In genomic region chr5:76446776-76447175, GRCh38 we compare ENCODE assay signal across 19 cellular contexts. TPM values are rescaled to one million over a fixed set of nuclear protein-coding genes. Genes with fewer than 3 reads are reported as not detected.
DNase-seq lines count a peak whose midpoint lies in the region; ATAC-seq, FAIRE-seq and TF ChIP-seq lines count a peak whose summit lies in the region.
"Had no signal": no experiment of that assay in that cellular context is flagged by ENCODE, and none has a peak within 500 bp of the region (broad histone marks: within the 10 kb centered on the region; RNA-seq: fewer than 3 reads in every experiment).

No MANE protein-coding gene starts in this region.

- ATAC-seq in natural killer cell: no peak
- no peak for ATAC-seq in natural killer cell treated with Interleukin-12 subunit alpha and Interleukin-12 subunit beta and Interleukin-15 and Interleukin-18, amount 100 ng/mL, for 72 hours
- ATAC-seq in stimulated activated naive B cell treated with anti-CD40 and anti-IgM and Interleukin-4, amounts not matched to agents 10 μg/mL and 1 μg/mL and 100 μg/mL, for 72 hours (replicated peaks): no peak
- ATAC-seq: A549; CD8-positive, alpha-beta T cell; HCT116 had no signal

- no peak overlapping the region for H3K4me3 Mint-ChIP-seq in natural killer cell
- no peak overlapping the region for H3K4me3 Mint-ChIP-seq in natural killer cell treated with Interleukin-12 subunit alpha and Interleukin-12 subunit beta and Interleukin-15 and Interleukin-18, amount 100 ng/mL, for 72 hours
- no peak overlapping the region for H3K4me3 Mint-ChIP-seq in stimulated activated naive B cell treated with anti-CD40 and anti-IgM and Interleukin-4, amounts not matched to agents 10 μg/mL and 1 μg/mL and 100 μg/mL, for 72 hours
- H3K4me3 Mint-ChIP-seq: CD8-positive, alpha-beta T cell; HFFc6; IgD-negative memory B cell had no signal

- H2BK5ac ChIP-seq in H1 (ENCODE audit: low read depth, low read length): no peak overlapping the region

- H2BK120ac ChIP-seq in H1 (replicated peaks; ENCODE audit: low read depth, low read length): no peak overlapping the region

- no peak for TF ChIP-seq RAD21 in H1 (IDR thresholded peaks at IDR 0.05 in 1 of 2, conservative IDR thresholded peaks at IDR 0.05 in 1 of 2; ENCODE audit: low read depth in 2 of 2, low read length in 2 of 2)

- H3K27ac ChIP-seq in H1 (ENCODE audit: low read depth, low read length) (no peak overlapping the region), substantia nigra (ENCODE audit: low read depth, low read length, poor library complexity, severe bottlenecking) (no peak overlapping the region), WERI-Rb-1 (no peak overlapping the region)
- H3K27ac ChIP-seq: 22Rv1, A549 had no signal

- H3K56ac ChIP-seq in H1 (replicated peaks; ENCODE audit: insufficient read length, low read depth, low read length): no peak overlapping the region

- no peak overlapping the region for H3K14ac ChIP-seq in H1 (ENCODE audit: insufficient read length)

- H3K36me3 Mint-ChIP-seq in natural killer cell: peaks cover 6% of the 10 kb centered on the region
- peaks cover 18% of the 10 kb centered on the region for H3K36me3 Mint-ChIP-seq in natural killer cell treated with Interleukin-12 subunit alpha and Interleukin-12 subunit beta and Interleukin-15 and Interleukin-18, amount 100 ng/mL, for 72 hours
- H3K36me3 Mint-ChIP-seq in stimulated activated naive B cell treated with anti-CD40 and anti-IgM and Interleukin-4, amounts not matched to agents 10 μg/mL and 1 μg/mL and 100 μg/mL, for 72 hours: peaks cover 0 to 4% of the 10 kb centered on the region in 2 donors

- DNase-seq in natural killer cell (no peak), H1 (ENCODE audit: low read depth in 1 of 2, low spot score in 2 of 2) (no peak), substantia nigra (lab: John Stamatoyannopoulos, UW) (no peak), NCI-H2029 treated with DMSO at 0.1 percent for 48 hours (lab: John Stamatoyannopoulos, UW) (no peak), WERI-Rb-1 (no peak)
- DNase-seq in natural killer cell treated with Interleukin-12 subunit alpha and Interleukin-12 subunit beta and Interleukin-15 and Interleukin-18, amount 100 ng/mL, for 72 hours (ENCODE audit: low spot score): no peak
- no peak for DNase-seq in stimulated activated naive B cell treated with anti-CD40 and anti-IgM and Interleukin-4, amounts not matched to agents 10 μg/mL and 1 μg/mL and 100 μg/mL, for 72 hours
- DNase-seq: AML-193; CD8-positive, alpha-beta T cell; HFFc6 had no signal

- peaks cover 3% of the 10 kb centered on the region for H3K79me1 ChIP-seq in H1 (ENCODE audit: low read depth, low read length)

- H3K4me3 ChIP-seq in H1 (ENCODE audit: extremely low read depth in 1 of 4, insufficient read depth in 2 of 4, low read depth in 3 of 4, low read length in 4 of 4) (no peak overlapping the region), WERI-Rb-1 (ENCODE audit: low read depth, low read length) (no peak overlapping the region)
- H3K4me3 ChIP-seq: A549 had no signal

- H3K4me1 Mint-ChIP-seq in natural killer cell: peaks cover 89 to 93% of the 10 kb centered on the region in 2 donors
- peaks cover 57 to 68% of the 10 kb centered on the region in 2 donors for H3K4me1 Mint-ChIP-seq in natural killer cell treated with Interleukin-12 subunit alpha and Interleukin-12 subunit beta and Interleukin-15 and Interleukin-18, amount 100 ng/mL, for 72 hours (ENCODE audit: low read depth in 2 of 2)
- peaks cover 8 to 16% of the 10 kb centered on the region in 2 donors for H3K4me1 Mint-ChIP-seq in stimulated activated naive B cell treated with anti-CD40 and anti-IgM and Interleukin-4, amounts not matched to agents 10 μg/mL and 1 μg/mL and 100 μg/mL, for 72 hours

- H3K18ac ChIP-seq in H1 (ENCODE audit: extremely low read depth, low read length): no peak overlapping the region

- H4K91ac ChIP-seq in H1 (replicated peaks; ENCODE audit: insufficient read length, low read length): no peak overlapping the region

- H3K27me3 ChIP-seq in H1 (replicated peaks in 1 of 4; ENCODE audit: control insufficient read depth in 3 of 4, extremely low read depth in 1 of 4, insufficient read depth in 3 of 4, low read length in 3 of 4) (no peaks in the 10 kb centered on the region), WERI-Rb-1 (ENCODE audit: insufficient read depth, low read depth, severe bottlenecking) (no peaks in the 10 kb centered on the region)

- no peaks in the 10 kb centered on the region for H3K27me3 Mint-ChIP-seq in natural killer cell (ENCODE audit: low read depth in 2 of 2)
- H3K27me3 Mint-ChIP-seq in natural killer cell treated with Interleukin-12 subunit alpha and Interleukin-12 subunit beta and Interleukin-15 and Interleukin-18, amount 100 ng/mL, for 72 hours: no peaks in the 10 kb centered on the region
- no peaks in the 10 kb centered on the region for H3K27me3 Mint-ChIP-seq in stimulated activated naive B cell treated with anti-CD40 and anti-IgM and Interleukin-4, amounts not matched to agents 10 μg/mL and 1 μg/mL and 100 μg/mL, for 72 hours

- H4K8ac ChIP-seq in H1 (ENCODE audit: extremely low read depth, insufficient read depth, low read length): no peak overlapping the region; the same call in 1 of the 2 replicates

- H2AFZ ChIP-seq in H1 (ENCODE audit: low read length): no peak overlapping the region

- H3K23ac ChIP-seq in H1 (ENCODE audit: insufficient read length): no peak overlapping the region

- H2BK20ac ChIP-seq in H1 (ENCODE audit: low read length): no peak overlapping the region

- no peaks in the 10 kb centered on the region for H3K9me3 Mint-ChIP-seq in natural killer cell
- H3K9me3 Mint-ChIP-seq in natural killer cell treated with Interleukin-12 subunit alpha and Interleukin-12 subunit beta and Interleukin-15 and Interleukin-18, amount 100 ng/mL, for 72 hours: peaks cover 4% of the 10 kb centered on the region
- no peaks in the 10 kb centered on the region for H3K9me3 Mint-ChIP-seq in stimulated activated naive B cell treated with anti-CD40 and anti-IgM and Interleukin-4, amounts not matched to agents 10 μg/mL and 1 μg/mL and 100 μg/mL, for 72 hours
- H3K9me3 Mint-ChIP-seq: CD8-positive, alpha-beta T cell; HFFc6; IgD-negative memory B cell had no signal

- no peak for TF ChIP-seq POLR2A in H1 (IDR thresholded peaks at IDR 0.05; ENCODE audit: control extremely low read depth in 1 of 2, low read depth in 2 of 2, low read length in 2 of 2)

- no peak overlapping the region for H2AK5ac ChIP-seq in H1 (ENCODE audit: low read depth, low read length)

- H3K23me2 ChIP-seq in H1 (ENCODE audit: low read depth, low read length): no peaks in the 10 kb centered on the region

- no peaks in the 10 kb centered on the region for H3K9me3 ChIP-seq in H1 (ENCODE audit: insufficient read depth in 2 of 2, low read depth in 1 of 2, low read length in 1 of 2)
- no peaks in the 10 kb centered on the region for H3K9me3 ChIP-seq in WERI-Rb-1 (ENCODE audit: severe bottlenecking)
- H3K9me3 ChIP-seq: A549 had no signal

- H2BK12ac ChIP-seq in H1 (ENCODE audit: low read depth, low read length): no peak overlapping the region

- H3K79me2 ChIP-seq in H1 (ENCODE audit: control insufficient read depth in 1 of 2, insufficient read depth in 2 of 2, low read length in 2 of 2): no peaks in the 10 kb centered on the region; a peak in 1 of 4 replicates

- intact Hi-C loops in natural killer cell (cut with micrococcal nuclease): no loop called here

- WGBS in H1 (ENCODE audit: extremely low coverage in 1 of 2, insufficient coverage in 1 of 2, insufficient read length in 1 of 2, insufficient replicate concordance in 2 of 2, low coverage in 1 of 2, low lambda C conversion rate in 2 of 2, missing lambda C conversion rate in 1 of 2), 2 experiments: 91% methylated on average over 6 of the region's 6 CpGs; no CpG with 5 or more reads in 1 of the 2 experiments

- POLR2A ChIA-PET in H1 (lab: Charles Lee; ENCODE audit: partially characterized antibody): interaction anchor here (1.1 kb wide), 1 partner anchor 20 kb away, joined by 3 read pairs; no protein-coding TSS in a partner anchor

- no peak for TF ChIP-seq CTCF in natural killer cell (IDR thresholded peaks at IDR 0.05)
- TF ChIP-seq CTCF in H1 (IDR thresholded peaks at IDR 0.05; ENCODE audit: control extremely low read depth in 1 of 3, insufficient read depth in 1 of 3, low read depth in 1 of 3, low read length in 3 of 3): no peak
- TF ChIP-seq CTCF in WERI-Rb-1 (IDR thresholded peaks at IDR 0.05; ENCODE audit: low read depth, low read length): no peak

- H3K4me1 ChIP-seq in H1 (replicated peaks in 1 of 4; ENCODE audit: control insufficient read depth in 3 of 4, insufficient read depth in 4 of 4, low read length in 3 of 4): peaks cover 0 to 2% (median 0%) of the 10 kb centered on the region in 4 experiments; a peak in 1 of 7 replicates
- H3K4me1 ChIP-seq: A549 had no signal

- no peak overlapping the region for H3K4ac ChIP-seq in H1 (replicated peaks; ENCODE audit: insufficient read length, low read depth, low read length)

- H2BK15ac ChIP-seq in H1 (ENCODE audit: low read length): peak overlapping the region; percentile 4; the same call in 1 of the 2 replicates

- no peak overlapping the region for H3K4me2 ChIP-seq in H1 (ENCODE audit: insufficient read depth in 1 of 2, low read depth in 2 of 2, low read length in 2 of 2)
- H3K4me2 ChIP-seq: A549 had no signal

- H3K36me3 ChIP-seq in H1 (ENCODE audit: control insufficient read depth in 2 of 4, insufficient read depth in 4 of 4, low read length in 3 of 4) (no peaks in the 10 kb centered on the region; a peak in 2 of 8 replicates), WERI-Rb-1 (peaks cover 2% of the 10 kb centered on the region; the same call in 1 of the 2 replicates)

- CTCF ChIA-PET in H1 (lab: Charles Lee; ENCODE audit: partially characterized antibody): interaction anchor here (1.1 to 1.7 kb wide), 5 partner anchors 14 to 98 kb away, joined by 4 to 7 read pairs (median 4); partner anchors contain the start of gene IQGAP2

- peak overlapping the region; percentile 27 to 74 for H3K27ac Mint-ChIP-seq in natural killer cell
- H3K27ac Mint-ChIP-seq in natural killer cell treated with Interleukin-12 subunit alpha and Interleukin-12 subunit beta and Interleukin-15 and Interleukin-18, amount 100 ng/mL, for 72 hours: no peak overlapping the region
- peak overlapping the region; percentile 2 for H3K27ac Mint-ChIP-seq in stimulated activated naive B cell treated with anti-CD40 and anti-IgM and Interleukin-4, amounts not matched to agents 10 μg/mL and 1 μg/mL and 100 μg/mL, for 72 hours
- H3K27ac Mint-ChIP-seq: CD8-positive, alpha-beta T cell; HFFc6; IgD-negative memory B cell had no signal

- no peak for FAIRE-seq in H1 (lab: Jason Lieb, UNC)
- FAIRE-seq: A549, G401.6, GM12891, GM19239, H54, HTR-8/SVneo had no signal

- no peak for TF ChIP-seq EP300 in H1 (IDR thresholded peaks at IDR 0.05; ENCODE audit: borderline replicate concordance in 1 of 2, low read depth in 2 of 2, low read length in 2 of 2)

- H4K5ac ChIP-seq in H1 (ENCODE audit: insufficient read length, low read depth, low read length): no peak overlapping the region

- H4K20me1 ChIP-seq in H1 (replicated peaks in 1 of 2; ENCODE audit: control insufficient read depth in 1 of 2, insufficient read depth in 2 of 2, low read length in 2 of 2): peaks cover 0 to 2% of the 10 kb centered on the region in 2 experiments

- H3K9ac ChIP-seq in H1 (replicated peaks in 1 of 4; ENCODE audit: extremely low read depth in 1 of 4, low read depth in 3 of 4, low read length in 3 of 4): no peak overlapping the region

RNA-seq across cellular contexts. Expression of gene IQGAP2, which starts 43.7 kb away (rescaled TPM):
- 100 to 1,000 TPM; 172 to 218 (median 207) TPM for total RNA-seq in natural killer cell
- total RNA-seq in natural killer cell treated with Interleukin-12 subunit alpha and Interleukin-12 subunit beta and Interleukin-15 and Interleukin-18, amount 100 ng/mL, for 72 hours: 100 to 1,000 TPM; 104 to 111 TPM
- total RNA-seq in H1 (2021; fragmentation: NEBNext Ultra II Directional; extraction: Animal tissue kit (Norgen Biotek cat#: 25700)): 57.7 and 66.0 TPM in 2 replicates
- 11.6 and 19.7 TPM in 2 replicates for polyA plus RNA-seq in H1 (2011; rRNA removed)
- 26.3 TPM for polyA plus RNA-seq in H1 (2011; cell fraction: cytosol; rRNA removed)
- polyA plus RNA-seq in H1 (2011; cell fraction: nucleus; rRNA removed): 37.1 TPM
- polyA plus RNA-seq in H1 (2012, experiment 1 of 2): 41.4 to 77.2 TPM (median 44.6 TPM) in 4 replicates
- 3.8 TPM for polyA plus RNA-seq in H1 (2012, experiment 2 of 2)
- 125 TPM for polyA plus RNA-seq in H1 (2013, experiment 1 of 2)
- 128 TPM for polyA plus RNA-seq in H1 (2013, experiment 2 of 2)
- 42.2 and 91.4 TPM in 2 replicates for polyA minus RNA-seq in H1 (2011; rRNA and poly(A)+ RNA removed)
- 35.8 TPM for polyA minus RNA-seq in H1 (2011; cell fraction: cytosol; rRNA and poly(A)+ RNA removed)
- 40.6 TPM for polyA minus RNA-seq in H1 (2011; cell fraction: nucleus; rRNA and poly(A)+ RNA removed)

Comparison
In these comparisons a context has a peak if more than half of its experiments do, and no peak if none do; other contexts are left out.
1. H3K27ac Mint-ChIP-seq: peak in natural killer cell (2 of 2) and stimulated activated naive B cell treated with anti-CD40 and anti-IgM and Interleukin-4, amounts not matched to agents 10 μg/mL and 1 μg/mL and 100 μg/mL, for 72 hours (single experiment); none in natural killer cell treated with Interleukin-12 subunit alpha and Interleukin-12 subunit beta and Interleukin-15 and Interleukin-18, amount 100 ng/mL, for 72 hours (0 of 2).